ENCODE assay signal across 8 cellular contexts in the genomic region with DNA sequence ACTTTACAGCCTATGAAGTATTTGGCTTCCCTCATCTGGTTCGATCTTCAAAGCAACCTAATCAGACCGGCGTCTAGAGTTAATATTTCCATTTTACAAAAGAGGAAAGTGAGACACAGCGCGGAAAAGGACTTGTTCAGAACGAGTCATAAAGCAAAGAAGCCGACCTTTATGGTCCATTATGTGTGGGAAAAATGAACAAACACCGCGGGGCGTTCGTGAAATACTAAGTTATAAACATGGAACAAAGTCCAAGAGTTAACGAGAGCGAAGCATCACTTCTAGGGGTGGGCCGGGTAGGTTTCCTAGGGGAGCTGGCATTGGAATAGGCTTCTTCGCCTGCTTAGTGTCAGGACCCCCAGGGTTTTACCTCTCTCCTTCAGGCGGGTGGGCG. TPM values are rescaled to one million over a fixed set of nuclear protein-coding genes. Genes with fewer than 3 reads are reported as not detected.
DNase-seq lines count a peak whose midpoint lies in the region; ATAC-seq, FAIRE-seq and TF ChIP-seq lines count a peak whose summit lies in the region.

No MANE protein-coding gene starts in this region.

- intact Hi-C loops in CD4-positive, alpha-beta memory T cell (cut with micrococcal nuclease): loop anchor here (1.0 kb wide), 4 partner anchors 18 to 88 kb away; a partner anchor contains a TSS
- intact Hi-C loops in K562 (cut with micrococcal nuclease): loop anchor here (10.0 kb wide), 1 partner anchor 88 kb away; no protein-coding TSS in a partner anchor

- H3K4me1 Mint-ChIP-seq in CD4-positive, alpha-beta memory T cell: peaks cover 16 to 28% (median 22%) of the 10 kb centered on the region in 4 donors

- TF ChIP-seq EP300 in K562 (IDR thresholded peaks at IDR 0.05; ENCODE audit: low read length): no peak

- peak overlapping the region; percentile 80 to 99 (median 94) for H3K27ac Mint-ChIP-seq in CD4-positive, alpha-beta memory T cell

- peak overlapping the region; percentile 90 to 99 (median 96) for H3K4me3 Mint-ChIP-seq in CD4-positive, alpha-beta memory T cell

- peak overlapping the region; percentile 61 for H3K27ac ChIP-seq in CD4-positive, alpha-beta memory T cell (ENCODE audit: low read depth, low read length)
- H3K27ac ChIP-seq in HUES64 (ENCODE audit: low read depth, low read length) (peak overlapping the region; percentile 48; the same call in 1 of the 2 replicates), K562 (ENCODE audit: extremely low read depth, low read depth, low read length) (no peak overlapping the region), mesenchymal stem cell (ENCODE audit: low read length, poor library complexity, severe bottlenecking) (no peak overlapping the region), urinary bladder (ENCODE audit: low read depth) (no peak overlapping the region)

- H4K91ac ChIP-seq in mesenchymal stem cell (ENCODE audit: low read length): no peak overlapping the region

- H3K9me3 Mint-ChIP-seq in CD4-positive, alpha-beta memory T cell: peaks cover 0 to 3% (median 0%) of the 10 kb centered on the region in 8 donors

- peaks cover 13% of the 10 kb centered on the region for H3K4me1 ChIP-seq in CD4-positive, alpha-beta memory T cell (ENCODE audit: insufficient read depth, low read length)
- H3K4me1 ChIP-seq in HUES64 (ENCODE audit: insufficient read depth, low read length): peaks cover 7% of the 10 kb centered on the region
- H3K4me1 ChIP-seq in K562 (replicated peaks in 1 of 2; ENCODE audit: control insufficient read depth in 2 of 2, insufficient read depth in 2 of 2, low read length in 2 of 2): peaks cover 7 to 16% of the 10 kb centered on the region in 2 experiments; a peak in 3 of 5 replicates
- peaks cover 9% of the 10 kb centered on the region for H3K4me1 ChIP-seq in mesenchymal stem cell (ENCODE audit: control insufficient read depth, insufficient read depth, low read depth, low read length)
- no peaks in the 10 kb centered on the region for H3K4me1 ChIP-seq in urinary bladder (ENCODE audit: insufficient read depth)

- H3K4ac ChIP-seq in mesenchymal stem cell (ENCODE audit: low read depth in 1 of 2, low read length in 2 of 2): no peak overlapping the region

- H3K9ac ChIP-seq in HUES64 (ENCODE audit: low read depth, low read length) (peak overlapping the region; percentile 22), K562 (ENCODE audit: insufficient read depth in 1 of 2, low read depth in 2 of 2, low read length in 2 of 2) (peak overlapping the region; percentile 56 to 91), mesenchymal stem cell (ENCODE audit: low read length) (peak overlapping the region; percentile 97)

- no peak overlapping the region for H2BK15ac ChIP-seq in mesenchymal stem cell (ENCODE audit: low read depth, poor library complexity, severe bottlenecking)

- no peak for TF ChIP-seq POLR2A in K562 (conservative IDR thresholded peaks at IDR 0.05)

- H2AFZ ChIP-seq in K562 (ENCODE audit: low read depth, low read length) (peak overlapping the region; percentile 95), mesenchymal stem cell (ENCODE audit: low read depth, low read length) (peak overlapping the region; percentile 59)

- no TSS peak for BruUV-seq in K562 (replicated peaks; lab: Mats Ljungman, UMichigan)

- ATAC-seq in K562: no peak

- no peaks in the 10 kb centered on the region for H3K79me2 ChIP-seq in K562 (ENCODE audit: control insufficient read depth, insufficient read depth, low read length)

- H4K20me1 ChIP-seq in K562 (replicated peaks; ENCODE audit: control insufficient read depth, insufficient read depth, low read length): no peaks in the 10 kb centered on the region

- WGBS in HUES64: 17% methylated on average over 17 of the region's 17 CpGs
- 39% methylated on average over 15 of the region's 17 CpGs for WGBS in K562 (ENCODE audit: insufficient coverage, low coverage, missing lambda C conversion rate)
- 27% methylated on average over 17 of the region's 17 CpGs for WGBS in mesenchymal stem cell
- WGBS in urinary bladder: 1% methylated on average over 17 of the region's 17 CpGs

- POLR2A ChIA-PET in CD4-positive, alpha-beta memory T cell (lab: Charles Lee; ENCODE audit: partially characterized antibody): interaction anchor here (0.9 to 3.2 kb wide), 5 partner anchors 13 to 74 kb away, joined by 3 to 24 read pairs (median 3); a partner anchor contains a TSS
- POLR2A ChIA-PET in K562 (lab: Yijun Ruan, JAX): interaction anchor here (0.6 to 1.1 kb wide), 4 partner anchors 16 to 241 kb away, joined by 3 to 4 read pairs (median 3); a partner anchor contains a TSS

- peak overlapping the region; percentile 19 for H4K8ac ChIP-seq in mesenchymal stem cell (ENCODE audit: low read length)

- no peak for TF ChIP-seq CTCF in K562 (IDR thresholded peaks at IDR 0.05 in 2 of 3, conservative IDR thresholded peaks at IDR 0.05 in 1 of 3; ENCODE audit: insufficient read depth in 2 of 3, low read depth in 1 of 3, low read length in 3 of 3)

- no peaks in the 10 kb centered on the region for H3K9me3 ChIP-seq in CD4-positive, alpha-beta memory T cell (ENCODE audit: control insufficient read depth in 1 of 2, low read length in 2 of 2)
- H3K9me3 ChIP-seq in HUES64 (ENCODE audit: insufficient read depth, low read depth, low read length) (no peaks in the 10 kb centered on the region), K562 (replicated peaks; ENCODE audit: control insufficient read depth, insufficient read depth, low read depth, low read length) (no peaks in the 10 kb centered on the region), mesenchymal stem cell (ENCODE audit: control insufficient read depth, low read length) (no peaks in the 10 kb centered on the region)

- peak in 4 of 5 donors; percentile 10 to 20 (median 12) for DNase-seq in CD4-positive, alpha-beta memory T cell
- no peak for DNase-seq in K562 (ENCODE audit: extremely low read depth in 1 of 4, low spot score in 3 of 4)
- DNase-seq in mesenchymal stem cell: no peak
- DNase-seq in NCI-H524 treated with DMSO at 0.1 percent for 48 hours (lab: John Stamatoyannopoulos, UW): no peak
- DNase-seq in COR-L47 (lab: John Stamatoyannopoulos, UW): no peak
- no peak for DNase-seq in nucleus accumbens (lab: John Stamatoyannopoulos, UW)

- H3K36me3 ChIP-seq in CD4-positive, alpha-beta memory T cell (ENCODE audit: insufficient read depth, low read length): peaks cover 11% of the 10 kb centered on the region
- H3K36me3 ChIP-seq in HUES64 (ENCODE audit: insufficient read depth, low read length): no peaks in the 10 kb centered on the region
- H3K36me3 ChIP-seq in K562 (ENCODE audit: control insufficient read depth, insufficient read depth, low read length): no peaks in the 10 kb centered on the region
- H3K36me3 ChIP-seq in mesenchymal stem cell (ENCODE audit: control insufficient read depth in 1 of 2, insufficient read depth in 2 of 2, low read depth in 1 of 2, low read length in 2 of 2): peaks cover 24 to 26% of the 10 kb centered on the region in 2 experiments
- peaks cover 2% of the 10 kb centered on the region for H3K36me3 ChIP-seq in urinary bladder (ENCODE audit: insufficient read depth)

- CTCF ChIA-PET in CD4-positive, alpha-beta memory T cell (lab: Charles Lee; ENCODE audit: partially characterized antibody): interaction anchor here (3.4 kb wide), 1 partner anchor 32 kb away, joined by 19 read pairs; a partner anchor contains a TSS
- CTCF ChIA-PET in K562 (lab: Yijun Ruan, JAX; ENCODE audit: low intra/inter-chr PET ratio): no interaction called here

- H3K36me3 Mint-ChIP-seq in CD4-positive, alpha-beta memory T cell: peaks cover 24 to 28% of the 10 kb centered on the region in 2 donors

- no peak overlapping the region for H2BK120ac ChIP-seq in mesenchymal stem cell (ENCODE audit: low read depth, low read length)

- H2BK5ac ChIP-seq in mesenchymal stem cell (ENCODE audit: low read depth, low read length, poor library complexity, severe bottlenecking): no peak overlapping the region

- H3K18ac ChIP-seq in mesenchymal stem cell (ENCODE audit: low read depth in 1 of 2, low read length in 2 of 2): peak overlapping the region in 1 of 2 experiments; percentile 46

- no peak overlapping the region for H2BK12ac ChIP-seq in mesenchymal stem cell (ENCODE audit: low read length in 2 of 2)

- H3K9me1 ChIP-seq in K562 (ENCODE audit: control insufficient read depth, insufficient read depth, low read length): no peaks in the 10 kb centered on the region

- H3K4me2 ChIP-seq in K562 (ENCODE audit: insufficient read depth, low read length) (peak overlapping the region; percentile 87), mesenchymal stem cell (ENCODE audit: low read length, poor library complexity, severe bottlenecking) (peak overlapping the region; percentile 79)

- peak overlapping the region; percentile 79 to 84 for H3K4me3 ChIP-seq in CD4-positive, alpha-beta memory T cell (ENCODE audit: low read length in 2 of 2)
- H3K4me3 ChIP-seq in HUES64 (ENCODE audit: low read length) (peak overlapping the region; percentile 77), K562 (peak overlapping the region; percentile 48), mesenchymal stem cell (ENCODE audit: insufficient read depth in 1 of 2, low read depth in 1 of 2, low read length in 2 of 2) (peak overlapping the region; percentile 91 to 94), urinary bladder (ENCODE audit: low read depth, low read length) (peak overlapping the region; percentile 85)

- in situ Hi-C loops in K562 (cut with MboI): no loop called here

- no peak for FAIRE-seq in K562 (lab: Jason Lieb, UNC)

- no peak overlapping the region for H3K14ac ChIP-seq in mesenchymal stem cell (ENCODE audit: low read length in 2 of 2)

- no peak overlapping the region for H3K23ac ChIP-seq in mesenchymal stem cell (ENCODE audit: low read length in 2 of 2)

- no peak for TF ChIP-seq RAD21 in K562 (CRISPR knock-in tag; conservative IDR thresholded peaks at IDR 0.05 in 1 of 2, IDR thresholded peaks at IDR 0.05 in 1 of 2)

- no peak overlapping the region for H2AK5ac ChIP-seq in mesenchymal stem cell (ENCODE audit: low read length, severe bottlenecking)

- peaks cover 22% of the 10 kb centered on the region for H3K79me1 ChIP-seq in mesenchymal stem cell (replicated peaks; ENCODE audit: low read length, poor library complexity, severe bottlenecking)

- no peaks in the 10 kb centered on the region for H3K27me3 Mint-ChIP-seq in CD4-positive, alpha-beta memory T cell

- H3K27me3 ChIP-seq in CD4-positive, alpha-beta memory T cell (ENCODE audit: insufficient read depth, low read length): no peaks in the 10 kb centered on the region
- H3K27me3 ChIP-seq in HUES64 (ENCODE audit: insufficient read depth, low read length) (peaks cover 25% of the 10 kb centered on the region), K562 (ENCODE audit: control insufficient read depth in 2 of 2, insufficient read depth in 2 of 2, low read length in 2 of 2) (no peaks in the 10 kb centered on the region), mesenchymal stem cell (ENCODE audit: control insufficient read depth in 1 of 2, insufficient read depth in 1 of 2, low read length in 2 of 2) (no peaks in the 10 kb centered on the region)

RNA-seq across cellular contexts. Expression of a gene that starts 0.6 kb away (rescaled TPM):
- 10 to 100 TPM; 16.8 to 16.9 TPM for total RNA-seq in CD4-positive, alpha-beta memory T cell
- 10 to 100 TPM; 12.4 to 14.4 TPM for polyA plus RNA-seq in CD4-positive, alpha-beta memory T cell
- polyA plus RNA-seq in HUES64 (2013, experiment 1 of 2): 1.1 TPM
- polyA plus RNA-seq in HUES64 (2013, experiment 2 of 2): 2.2 TPM
- 6.0 and 6.8 TPM in 2 replicates for total RNA-seq in K562 (2011; cell fraction: chromatin; rRNA removed; ENCODE audit: low replicate concordance)
- total RNA-seq in K562 (2011; cell fraction: nucleolus; rRNA removed): 5.1 and 6.8 TPM in 2 replicates
- 4.5 and 6.7 TPM in 2 replicates for total RNA-seq in K562 (2011; cell fraction: nucleoplasm; rRNA removed)
- total RNA-seq in K562 (2014; rRNA removed): 1.00 and 2.4 TPM in 2 replicates
- total RNA-seq in K562 (2014; rRNA removed; fragmentation: Illumina TruSeq; extraction: Trizol): 1.3 and 1.5 TPM in 2 replicates
- total RNA-seq in K562 (2015; rRNA removed; fragmentation: Illumina TruSeq; extraction: Trizol): 1.5 and 1.7 TPM in 2 replicates
- 2.0 and 2.6 TPM in 2 replicates for total RNA-seq in K562 (2021)
- polyA plus RNA-seq in K562 (2011; rRNA removed): 3.7 and 4.4 TPM in 2 replicates
- 6.9 and 8.2 TPM in 2 replicates for polyA plus RNA-seq in K562 (2011; cell fraction: cytosol; rRNA removed)
- 3.4 and 3.8 TPM in 2 replicates for polyA plus RNA-seq in K562 (2011; cell fraction: nucleus; rRNA removed)
- 1.6 and 2.5 TPM in 2 replicates for polyA plus RNA-seq in K562 (2012)
- 1.7 and 2.0 TPM in 2 replicates for polyA plus RNA-seq in K562 (2014; fragmentation: Illumina TruSeq; extraction: Trizol)
- polyA plus RNA-seq in K562 (2014; fragmentation: Nextera tagmentation; extraction: Ambion mirVana): 1 to 10 TPM; 1.1 to 1.3 TPM
- polyA plus RNA-seq in K562 (2014; rRNA removed): 1.2 and 3.1 TPM in 2 replicates
- 3.0 and 4.3 TPM in 2 replicates for polyA minus RNA-seq in K562 (2011; rRNA and poly(A)+ RNA removed)
- 1.4 and 3.4 TPM in 2 replicates for polyA minus RNA-seq in K562 (2011; cell fraction: cytosol; rRNA and poly(A)+ RNA removed)
- polyA minus RNA-seq in K562 (2011; cell fraction: nucleus; rRNA and poly(A)+ RNA removed): 2.0 and 3.2 TPM in 2 replicates
- 8.2 TPM for polyA plus RNA-seq in mesenchymal stem cell (2013, experiment 1 of 2)
- 8.3 TPM for polyA plus RNA-seq in mesenchymal stem cell (2013, experiment 2 of 2)
- 8.6 TPM for total RNA-seq in urinary bladder
- 4.1 TPM for polyA plus RNA-seq in urinary bladder

RNA-seq across cellular contexts. Expression of a gene that starts 27.6 kb away (rescaled TPM):
- 1 to 10 TPM; 1.1 to 1.3 TPM for total RNA-seq in CD4-positive, alpha-beta memory T cell
- under 1 TPM; 0.39 to 0.44 TPM for polyA plus RNA-seq in CD4-positive, alpha-beta memory T cell
- polyA plus RNA-seq in HUES64 (2013, experiment 1 of 2): 1.7 TPM
- polyA plus RNA-seq in HUES64 (2013, experiment 2 of 2): 2.3 TPM
- total RNA-seq in K562 (2011; cell fraction: chromatin; rRNA removed; ENCODE audit: low replicate concordance): 38.2 and 49.5 TPM in 2 replicates
- total RNA-seq in K562 (2011; cell fraction: nucleolus; rRNA removed): 22.2 and 25.8 TPM in 2 replicates
- 24.9 and 29.2 TPM in 2 replicates for total RNA-seq in K562 (2011; cell fraction: nucleoplasm; rRNA removed)
- 24.1 and 27.4 TPM in 2 replicates for total RNA-seq in K562 (2014; rRNA removed)
- 9.8 and 11.4 TPM in 2 replicates for total RNA-seq in K562 (2014; rRNA removed; fragmentation: Illumina TruSeq; extraction: Trizol)
- 13.5 and 14.5 TPM in 2 replicates for total RNA-seq in K562 (2015; rRNA removed; fragmentation: Illumina TruSeq; extraction: Trizol)
- 28.8 and 31.3 TPM in 2 replicates for total RNA-seq in K562 (2021)
- polyA plus RNA-seq in K562 (2011; rRNA removed): 18.5 and 29.5 TPM in 2 replicates
- polyA plus RNA-seq in K562 (2011; cell fraction: cytosol; rRNA removed): 15.5 and 43.5 TPM in 2 replicates
- 18.5 and 38.5 TPM in 2 replicates for polyA plus RNA-seq in K562 (2011; cell fraction: nucleus; rRNA removed)
- 11.3 and 15.6 TPM in 2 replicates for polyA plus RNA-seq in K562 (2012)
- polyA plus RNA-seq in K562 (2014; fragmentation: Illumina TruSeq; extraction: Trizol): 23.3 and 26.0 TPM in 2 replicates
- under 1 TPM; 0.52 to 0.55 TPM for polyA plus RNA-seq in K562 (2014; fragmentation: Nextera tagmentation; extraction: Ambion mirVana)
- 21.6 and 23.4 TPM in 2 replicates for polyA plus RNA-seq in K562 (2014; rRNA removed)
- polyA minus RNA-seq in K562 (2011; rRNA and poly(A)+ RNA removed): 16.4 and 28.3 TPM in 2 replicates
- polyA minus RNA-seq in K562 (2011; cell fraction: cytosol; rRNA and poly(A)+ RNA removed): 9.6 and 23.8 TPM in 2 replicates
- 14.6 and 17.6 TPM in 2 replicates for polyA minus RNA-seq in K562 (2011; cell fraction: nucleus; rRNA and poly(A)+ RNA removed)
- polyA plus RNA-seq in mesenchymal stem cell (2013, experiment 1 of 2): 0.21 TPM
- 0.21 TPM for polyA plus RNA-seq in mesenchymal stem cell (2013, experiment 2 of 2)
- 5.2 TPM for total RNA-seq in urinary bladder
- 1.5 TPM for polyA plus RNA-seq in urinary bladder

RNA-seq across cellular contexts. Expression of a gene that starts 31.5 kb away (rescaled TPM):
- 1 to 10 TPM; 2.9 to 3.0 TPM for total RNA-seq in CD4-positive, alpha-beta memory T cell
- polyA plus RNA-seq in CD4-positive, alpha-beta memory T cell: under 1 TPM; 0.61 to 1.00 TPM
- polyA plus RNA-seq in HUES64 (2013, experiment 1 of 2): 3.3 TPM
- 2.6 TPM for polyA plus RNA-seq in HUES64 (2013, experiment 2 of 2)
- total RNA-seq in K562 (2011; cell fraction: chromatin; rRNA removed; ENCODE audit: low replicate concordance): 1.3 and 3.7 TPM in 2 replicates
- total RNA-seq in K562 (2011; cell fraction: nucleolus; rRNA removed): 2.9 and 4.3 TPM in 2 replicates
- total RNA-seq in K562 (2011; cell fraction: nucleoplasm; rRNA removed): 2.7 TPM in 2 replicates
- total RNA-seq in K562 (2014; rRNA removed): 1.6 and 2.3 TPM in 2 replicates
- total RNA-seq in K562 (2014; rRNA removed; fragmentation: Illumina TruSeq; extraction: Trizol): 0.32 and 0.36 TPM in 2 replicates
- 0.83 and 1.0 TPM in 2 replicates for total RNA-seq in K562 (2015; rRNA removed; fragmentation: Illumina TruSeq; extraction: Trizol)
- total RNA-seq in K562 (2021): 1.6 and 1.7 TPM in 2 replicates
- polyA plus RNA-seq in K562 (2011; rRNA removed): 0.79 and 0.88 TPM in 2 replicates
- polyA plus RNA-seq in K562 (2011; cell fraction: cytosol; rRNA removed): 0.86 and 3.2 TPM in 2 replicates
- polyA plus RNA-seq in K562 (2011; cell fraction: nucleus; rRNA removed): 0.44 and 0.95 TPM in 2 replicates
- polyA plus RNA-seq in K562 (2012): 1.1 and 1.5 TPM in 2 replicates
- 0.54 and 0.58 TPM in 2 replicates for polyA plus RNA-seq in K562 (2014; fragmentation: Illumina TruSeq; extraction: Trizol)
- under 1 TPM in 1 of 2 experiments, not detected in 1; 0.06 TPM for polyA plus RNA-seq in K562 (2014; fragmentation: Nextera tagmentation; extraction: Ambion mirVana)
- 1.1 TPM in 2 replicates for polyA plus RNA-seq in K562 (2014; rRNA removed)
- polyA minus RNA-seq in K562 (2011; rRNA and poly(A)+ RNA removed): 0.36 and 0.46 TPM in 2 replicates
- 0.91 and 1.5 TPM in 2 replicates for polyA minus RNA-seq in K562 (2011; cell fraction: cytosol; rRNA and poly(A)+ RNA removed)
- 1.1 and 1.3 TPM in 2 replicates for polyA minus RNA-seq in K562 (2011; cell fraction: nucleus; rRNA and poly(A)+ RNA removed)
- 4.1 TPM for polyA plus RNA-seq in mesenchymal stem cell (2013, experiment 1 of 2)
- 4.0 TPM for polyA plus RNA-seq in mesenchymal stem cell (2013, experiment 2 of 2)
- total RNA-seq in urinary bladder: 1.6 TPM
- 5.3 TPM for polyA plus RNA-seq in urinary bladder

Comparison
In these comparisons a context has a peak if more than half of its experiments do, and no peak if none do; other contexts are left out.
1. DNase-seq: peak in CD4-positive, alpha-beta memory T cell (4 of 5); none in K562 (0 of 4), mesenchymal stem cell (single experiment), NCI-H524 treated with DMSO at 0.1 percent for 48 hours (single experiment), COR-L47 (single experiment) and nucleus accumbens (0 of 56).
2. H3K27ac ChIP-seq: peak in CD4-positive, alpha-beta memory T cell (single experiment) and HUES64 (single experiment); none in K562 (single experiment), mesenchymal stem cell (single experiment) and urinary bladder (single experiment).
3. H3K9ac ChIP-seq: peak in every context shown above with its lines; median percentile 97 in mesenchymal stem cell; 74 in K562; 22 in HUES64.
4. Peak in every context shown above with its lines, with median percentiles within 50 percentile points of each other: H3K4me3 ChIP-seq.